Comparison of ENCODE assay signal across 19 cellular contexts in the genomic region with DNA sequence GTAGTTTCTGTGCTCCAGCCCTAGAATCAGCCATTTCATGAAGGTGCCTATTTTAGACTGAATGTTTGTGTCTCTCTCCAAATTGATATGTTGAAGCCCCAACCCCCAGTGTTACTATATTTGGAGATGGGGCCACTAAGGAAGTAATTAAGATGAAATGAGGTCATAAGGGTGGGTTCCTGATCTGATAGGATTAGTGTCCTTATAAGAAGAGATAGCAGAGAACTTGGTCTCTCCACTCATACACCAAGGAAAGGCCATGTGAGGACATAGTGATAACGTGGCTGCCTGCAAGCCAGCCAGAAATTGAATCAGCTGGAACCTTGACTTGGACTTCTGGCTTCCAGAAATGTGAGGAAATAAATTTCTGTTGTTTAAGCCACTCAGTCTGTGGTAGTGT.
"Had no signal": no experiment of that assay in that cellular context is flagged by ENCODE, and none has a peak within 500 bp of the region (broad histone marks: within the 10 kb centered on the region; RNA-seq: fewer than 3 reads in every experiment).

No MANE protein-coding gene starts in this region.

- H3K27ac ChIP-seq: dorsolateral prefrontal cortex, stomach had no signal

- H3K36me3 ChIP-seq: stomach, upper lobe of left lung had no signal

- DNase-seq: activated CD4-positive, alpha-beta memory T cell treated with anti-CD3 and anti-CD28 coated beads, Interleukin-2, amount 10 ng/mL, durations not matched to agents 7 days and 5 days; activated CD4-positive, alpha-beta T cell treated with anti-CD3 and anti-CD28 coated beads for 48 hours; activated CD4-positive, CD25-positive, alpha-beta regulatory T cell; activated CD8-positive, alpha-beta memory T cell treated with anti-CD3 and anti-CD28 coated beads, Interleukin-2, amount 10 ng/mL, durations not matched to agents 7 days and 5 days; amygdala; caudate nucleus; dorsolateral prefrontal cortex; nephron progenitor cell; nucleus accumbens; posterior cingulate gyrus; retina; stimulated activated CD4-positive, alpha-beta T cell treated with anti-CD3 and anti-CD28 coated beads, Interleukin-15, amount 100 ng/mL, for 24 hours; stimulated activated CD4-positive, alpha-beta T cell treated with anti-CD3 and anti-CD28 coated beads, Interleukin-2, amount 100 ng/mL, for 48 hours; stomach; SW 1271; T-helper 2 cell; upper lobe of left lung had no signal

- H3K27me3 ChIP-seq: dorsolateral prefrontal cortex, stomach, upper lobe of left lung had no signal

- ATAC-seq: activated CD8-positive, alpha-beta memory T cell treated with anti-CD3 and anti-CD28 coated beads, Interleukin-2, amount 10 ng/mL, durations not matched to agents 7 days and 5 days had no signal

- H3K9me3 Mint-ChIP-seq: activated CD4-positive, alpha-beta memory T cell treated with anti-CD3 and anti-CD28 coated beads, Interleukin-2, amount 10 ng/mL, durations not matched to agents 7 days and 5 days had no signal

- H3K4me1 Mint-ChIP-seq: activated CD4-positive, alpha-beta memory T cell treated with anti-CD3 and anti-CD28 coated beads, Interleukin-2, amount 10 ng/mL, durations not matched to agents 7 days and 5 days; activated CD8-positive, alpha-beta memory T cell treated with anti-CD3 and anti-CD28 coated beads, Interleukin-2, amount 10 ng/mL, durations not matched to agents 7 days and 5 days had no signal

- H3K4me3 Mint-ChIP-seq: activated CD4-positive, alpha-beta memory T cell treated with anti-CD3 and anti-CD28 coated beads, Interleukin-2, amount 10 ng/mL, durations not matched to agents 7 days and 5 days; activated CD8-positive, alpha-beta memory T cell treated with anti-CD3 and anti-CD28 coated beads, Interleukin-2, amount 10 ng/mL, durations not matched to agents 7 days and 5 days; activated naive CD8-positive, alpha-beta T cell; nephron progenitor cell had no signal

- H3K27ac Mint-ChIP-seq: activated CD4-positive, alpha-beta memory T cell treated with anti-CD3 and anti-CD28 coated beads, Interleukin-2, amount 10 ng/mL, durations not matched to agents 7 days and 5 days; activated CD8-positive, alpha-beta memory T cell treated with anti-CD3 and anti-CD28 coated beads, Interleukin-2, amount 10 ng/mL, durations not matched to agents 7 days and 5 days; activated naive CD8-positive, alpha-beta T cell; nephron progenitor cell had no signal

- H3K9me3 ChIP-seq: stomach, upper lobe of left lung had no signal

- H3K27me3 Mint-ChIP-seq: activated CD4-positive, alpha-beta memory T cell treated with anti-CD3 and anti-CD28 coated beads, Interleukin-2, amount 10 ng/mL, durations not matched to agents 7 days and 5 days; activated CD8-positive, alpha-beta memory T cell treated with anti-CD3 and anti-CD28 coated beads, Interleukin-2, amount 10 ng/mL, durations not matched to agents 7 days and 5 days; activated naive CD8-positive, alpha-beta T cell had no signal

- H3K4me3 ChIP-seq: dorsolateral prefrontal cortex, lung, stomach, upper lobe of left lung had no signal
